Comparison of ENCODE assay signal across 24 cellular contexts in the genomic region with DNA sequence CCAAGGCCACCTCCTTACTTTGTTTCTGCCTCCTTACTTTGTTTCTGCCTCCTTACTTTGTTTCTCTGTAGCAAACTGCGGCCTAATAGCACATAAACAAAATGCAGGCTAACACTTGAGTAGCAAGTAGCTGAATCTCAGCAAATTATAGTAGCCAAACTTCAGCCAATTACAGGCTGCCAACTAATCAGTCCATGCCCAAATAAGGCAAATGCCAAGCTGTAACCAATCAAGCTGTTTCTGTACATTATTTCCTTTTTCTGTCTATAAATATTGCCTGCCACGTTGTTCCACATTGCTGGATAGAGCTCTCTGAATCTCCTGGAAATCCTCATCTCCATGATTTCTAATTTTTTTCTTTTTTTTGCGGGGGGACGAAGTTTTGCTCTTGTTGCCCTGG. TPM values are rescaled to one million over a fixed set of nuclear protein-coding genes. Genes with fewer than 3 reads are reported as not detected.
DNase-seq lines count a peak whose midpoint lies in the region; ATAC-seq, FAIRE-seq and TF ChIP-seq lines count a peak whose summit lies in the region.
"Had no signal": no experiment of that assay in that cellular context is flagged by ENCODE, and none has a peak within 500 bp of the region (broad histone marks: within the 10 kb centered on the region; RNA-seq: fewer than 3 reads in every experiment).

No MANE protein-coding gene starts in this region.

- no peak overlapping the region for H4K91ac ChIP-seq in mesenchymal stem cell (ENCODE audit: low read length)

- ATAC-seq in HepG2 (no peak), right lobe of liver (no peak), K562 (no peak), aorta (ENCODE audit: low FRiP score) (no peak), GM21576 (IDR thresholded peaks at IDR 0.05; ENCODE audit: unreplicated experiment) (no peak)
- ATAC-seq: CD8-positive, alpha-beta T cell had no signal

- H3K4me1 ChIP-seq in HepG2 (ENCODE audit: insufficient read depth, low read length) (peaks cover 27% of the 10 kb centered on the region), right lobe of liver (peaks cover 0 to 5% (median 0%) of the 10 kb centered on the region in 4 donors), K562 (replicated peaks in 1 of 2; ENCODE audit: control insufficient read depth in 2 of 2, insufficient read depth in 2 of 2, low read length in 2 of 2) (no peaks in the 10 kb centered on the region), mesenchymal stem cell (ENCODE audit: control insufficient read depth, insufficient read depth, low read depth, low read length) (peaks cover 7% of the 10 kb centered on the region), aorta (ENCODE audit: control insufficient read depth in 1 of 2, insufficient read depth in 2 of 2, low read length in 2 of 2) (no peaks in the 10 kb centered on the region)
- H3K4me1 ChIP-seq: BLaER1 had no signal

- H4K8ac ChIP-seq in mesenchymal stem cell (ENCODE audit: low read length) = no peak overlapping the region

- no peaks in the 10 kb centered on the region for H3K9me1 ChIP-seq in K562 (ENCODE audit: control insufficient read depth, insufficient read depth, low read length)

- FAIRE-seq in HepG2 (lab: Jason Lieb, UNC) (no peak), K562 (lab: Jason Lieb, UNC) (no peak)
- FAIRE-seq: A204.1, GM12891, GM18507 had no signal

- TF ChIP-seq CTCF in HepG2 (CRISPR knock-in tag; IDR thresholded peaks at IDR 0.05) (no peak), right lobe of liver (IDR thresholded peaks at IDR 0.05) (no peak), K562 (IDR thresholded peaks at IDR 0.05 in 2 of 3, conservative IDR thresholded peaks at IDR 0.05 in 1 of 3; ENCODE audit: insufficient read depth in 2 of 3, low read depth in 1 of 3, low read length in 3 of 3) (no peak)

- H3K27me3 ChIP-seq in HepG2 (ENCODE audit: control insufficient read depth in 1 of 2, insufficient read depth in 2 of 2, low read length in 2 of 2) = no peaks in the 10 kb centered on the region
- H3K27me3 ChIP-seq in right lobe of liver = no peaks in the 10 kb centered on the region
- H3K27me3 ChIP-seq in K562 (ENCODE audit: control insufficient read depth in 2 of 2, insufficient read depth in 2 of 2, low read length in 2 of 2) = peaks cover 0 to 9% of the 10 kb centered on the region in 2 experiments; a peak in 1 of 5 replicates
- no peaks in the 10 kb centered on the region for H3K27me3 ChIP-seq in mesenchymal stem cell (ENCODE audit: control insufficient read depth in 1 of 2, insufficient read depth in 1 of 2, low read length in 2 of 2)
- H3K27me3 ChIP-seq in aorta (ENCODE audit: control insufficient read depth in 1 of 2, insufficient read depth in 2 of 2, low read length in 1 of 2) = no peaks in the 10 kb centered on the region
- H3K27me3 ChIP-seq: BLaER1 had no signal

- H3K9ac ChIP-seq in HepG2 (ENCODE audit: insufficient read depth, low read depth, low read length) = no peak overlapping the region
- no peak overlapping the region for H3K9ac ChIP-seq in K562 (ENCODE audit: insufficient read depth in 1 of 2, low read depth in 2 of 2, low read length in 2 of 2)
- no peak overlapping the region for H3K9ac ChIP-seq in mesenchymal stem cell (ENCODE audit: low read length)
- H3K9ac ChIP-seq: BLaER1, GM23248 had no signal

- no peak for DNase-seq in HepG2 (ENCODE audit: low spot score)
- DNase-seq in right lobe of liver = no peak
- DNase-seq in K562 (ENCODE audit: extremely low read depth in 1 of 4, low spot score in 3 of 4) = no peak
- no peak for DNase-seq in mesenchymal stem cell
- DNase-seq in aorta = no peak
- no peak for DNase-seq in T1000 (lab: John Stamatoyannopoulos, UW)
- DNase-seq in activated CD8-positive, alpha-beta memory T cell treated with anti-CD3 and anti-CD28 coated beads for 24 hours = no peak
- DNase-seq: Caco-2; CD4-positive, CD25-positive, alpha-beta regulatory T cell; CD8-positive, alpha-beta T cell; DMS79; EL; GDM1; GM23248; H9; HFFc6 had no signal

- no peak overlapping the region for H2BK120ac ChIP-seq in mesenchymal stem cell (ENCODE audit: low read depth, low read length)

- H4K20me1 ChIP-seq in HepG2 (ENCODE audit: insufficient read depth, low read length) (no peaks in the 10 kb centered on the region), K562 (replicated peaks; ENCODE audit: control insufficient read depth, insufficient read depth, low read length) (no peaks in the 10 kb centered on the region)
- H4K20me1 ChIP-seq: BLaER1 had no signal

- H3K27ac ChIP-seq in HepG2 (ENCODE audit: extremely low read length, insufficient read depth, low read length) (no peak overlapping the region), right lobe of liver (no peak overlapping the region), K562 (ENCODE audit: extremely low read depth, low read depth, low read length) (no peak overlapping the region), mesenchymal stem cell (ENCODE audit: low read length, poor library complexity, severe bottlenecking) (no peak overlapping the region), aorta (ENCODE audit: low read depth in 1 of 2, low read length in 2 of 2) (peak overlapping the region; percentile 81 to 83)
- H3K27ac ChIP-seq: 22Rv1, BLaER1, C4-2B, GM23248 had no signal

- no peak overlapping the region for H3K4me2 ChIP-seq in HepG2 (ENCODE audit: low read depth, low read length)
- H3K4me2 ChIP-seq in K562 (ENCODE audit: insufficient read depth, low read length) = no peak overlapping the region
- H3K4me2 ChIP-seq in mesenchymal stem cell (ENCODE audit: low read length, poor library complexity, severe bottlenecking) = no peak overlapping the region
- H3K4me2 ChIP-seq: BLaER1 had no signal

- no peak overlapping the region for H2BK5ac ChIP-seq in mesenchymal stem cell (ENCODE audit: low read depth, low read length, poor library complexity, severe bottlenecking)

- 90% methylated on average over 4 of the region's 4 CpGs for WGBS in HepG2 (ENCODE audit: low lambda C conversion rate)
- 95% methylated on average over 4 of the region's 4 CpGs for WGBS in right lobe of liver (ENCODE audit: insufficient coverage, low coverage, low lambda C conversion rate, missing lambda C conversion rate)
- WGBS in K562 (ENCODE audit: insufficient coverage, low coverage, missing lambda C conversion rate) = 10% methylated on average over 4 of the region's 4 CpGs
- 93% methylated on average over 4 of the region's 4 CpGs for WGBS in mesenchymal stem cell
- 66 to 75% methylated on average over 4 of the region's 4 CpGs for WGBS in aorta, 2 donors

- in situ Hi-C loops in HepG2 (cut with HindIII; ENCODE audit: extremely low pct_ligation_motif_present, low pct_unique_long_range_greater_than_20kb) = no loop called here
- in situ Hi-C loops in K562 (cut with MboI) = no loop called here

- POLR2A ChIA-PET in HepG2 (lab: Yijun Ruan, JAX) (interaction anchor here (0.6 kb wide), 1 partner anchor 79 kb away, joined by 3 read pairs; no protein-coding TSS in a partner anchor), K562 (lab: Yijun Ruan, JAX) (interaction anchor here (0.6 to 0.7 kb wide), 2 partner anchors 12 to 254 kb away, joined by 3 read pairs; no protein-coding TSS in a partner anchor)

- TF ChIP-seq EP300 in HepG2 (IDR thresholded peaks at IDR 0.05; ENCODE audit: low read depth in 2 of 2, low read length in 2 of 2) (no peak), HepG2 (CRISPR knock-in tag; IDR thresholded peaks at IDR 0.05; ENCODE audit: borderline replicate concordance) (no peak), K562 (IDR thresholded peaks at IDR 0.05; ENCODE audit: low read length) (no peak)

- intact Hi-C loops in HepG2 (cut with micrococcal nuclease; ENCODE audit: unreplicated experiment) (no loop called here), right lobe of liver (cut with DNase I) (no loop called here), K562 (cut with micrococcal nuclease) (no loop called here), aorta (cut with DNase I) (loop anchor here in 1 of 2 donors (5.0 kb wide), 1 partner anchor 33 kb away; no protein-coding TSS in a partner anchor)

- H3K79me2 ChIP-seq in HepG2 (ENCODE audit: insufficient read depth, low read length) = no peaks in the 10 kb centered on the region
- H3K79me2 ChIP-seq in K562 (ENCODE audit: control insufficient read depth, insufficient read depth, low read length) = no peaks in the 10 kb centered on the region

- H3K14ac ChIP-seq in mesenchymal stem cell (ENCODE audit: low read length in 2 of 2) = no peak overlapping the region

- H2AFZ ChIP-seq in HepG2 (ENCODE audit: low read length) = no peak overlapping the region
- H2AFZ ChIP-seq in K562 (ENCODE audit: low read depth, low read length) = no peak overlapping the region
- no peak overlapping the region for H2AFZ ChIP-seq in mesenchymal stem cell (ENCODE audit: low read depth, low read length)
- H2AFZ ChIP-seq: GM23248 had no signal

- TF ChIP-seq RAD21 in HepG2 (CRISPR knock-in tag; IDR thresholded peaks at IDR 0.05) (no peak), K562 (CRISPR knock-in tag; conservative IDR thresholded peaks at IDR 0.05 in 1 of 2, IDR thresholded peaks at IDR 0.05 in 1 of 2) (no peak)

- H2BK12ac ChIP-seq in mesenchymal stem cell (ENCODE audit: low read length in 2 of 2) = no peak overlapping the region

- no peaks in the 10 kb centered on the region for H3K79me1 ChIP-seq in mesenchymal stem cell (replicated peaks; ENCODE audit: low read length, poor library complexity, severe bottlenecking)

- H3K9me3 ChIP-seq in HepG2 (ENCODE audit: low read length) = no peaks in the 10 kb centered on the region
- H3K9me3 ChIP-seq in right lobe of liver = no peaks in the 10 kb centered on the region
- H3K9me3 ChIP-seq in K562 (replicated peaks; ENCODE audit: control insufficient read depth, insufficient read depth, low read depth, low read length) = no peaks in the 10 kb centered on the region; the same call in 1 of the 2 replicates
- no peaks in the 10 kb centered on the region for H3K9me3 ChIP-seq in mesenchymal stem cell (ENCODE audit: control insufficient read depth, low read length)
- H3K9me3 ChIP-seq in aorta (ENCODE audit: control insufficient read depth, low read length) = no peaks in the 10 kb centered on the region

- H3K18ac ChIP-seq in mesenchymal stem cell (ENCODE audit: low read depth in 1 of 2, low read length in 2 of 2) = no peak overlapping the region

- no peaks in the 10 kb centered on the region for H3K36me3 ChIP-seq in HepG2 (replicated peaks in 1 of 2; ENCODE audit: control insufficient read depth in 1 of 2, insufficient read depth in 2 of 2, low read length in 2 of 2)
- H3K36me3 ChIP-seq in right lobe of liver = no peaks in the 10 kb centered on the region
- no peaks in the 10 kb centered on the region for H3K36me3 ChIP-seq in K562 (ENCODE audit: control insufficient read depth, insufficient read depth, low read length)
- H3K36me3 ChIP-seq in mesenchymal stem cell (ENCODE audit: control insufficient read depth in 1 of 2, insufficient read depth in 2 of 2, low read depth in 1 of 2, low read length in 2 of 2) = no peaks in the 10 kb centered on the region
- H3K36me3 ChIP-seq in aorta (ENCODE audit: control insufficient read depth in 1 of 2, insufficient read depth in 2 of 2, low read length in 1 of 2) = no peaks in the 10 kb centered on the region
- H3K36me3 ChIP-seq: BLaER1 had no signal

- H3K4me3 ChIP-seq in HepG2 (replicated peaks in 1 of 3; ENCODE audit: insufficient read depth in 1 of 3, low read depth in 2 of 3, low read length in 3 of 3) = no peak overlapping the region
- H3K4me3 ChIP-seq in right lobe of liver = no peak overlapping the region
- H3K4me3 ChIP-seq in K562 = no peak overlapping the region
- no peak overlapping the region for H3K4me3 ChIP-seq in mesenchymal stem cell (ENCODE audit: insufficient read depth in 1 of 2, low read depth in 1 of 2, low read length in 2 of 2)
- no peak overlapping the region for H3K4me3 ChIP-seq in aorta (ENCODE audit: low read length in 2 of 2)
- H3K4me3 ChIP-seq: BLaER1, GM23248 had no signal

- H2AK5ac ChIP-seq in mesenchymal stem cell (ENCODE audit: low read length, severe bottlenecking) = peak overlapping the region; percentile 31

- BruUV-seq in HepG2 (replicated peaks; lab: Mats Ljungman, UMichigan) (no TSS peak), K562 (replicated peaks; lab: Mats Ljungman, UMichigan) (no TSS peak)

- no peak overlapping the region for H3K23ac ChIP-seq in mesenchymal stem cell (ENCODE audit: low read length in 2 of 2)

- CTCF ChIA-PET in HepG2 (lab: Yijun Ruan, JAX; ENCODE audit: low intra/inter-chr PET ratio, low total read pairs) = no interaction called here
- CTCF ChIA-PET in K562 (lab: Yijun Ruan, JAX; ENCODE audit: low intra/inter-chr PET ratio) = no interaction called here

- no peak overlapping the region for H2BK15ac ChIP-seq in mesenchymal stem cell (ENCODE audit: low read depth, poor library complexity, severe bottlenecking)

- TF ChIP-seq POLR2A in HepG2 (IDR thresholded peaks at IDR 0.05; ENCODE audit: insufficient read depth in 1 of 2, low read depth in 2 of 2, low read length in 2 of 2) (no peak), right lobe of liver (IDR thresholded peaks at IDR 0.05) (no peak), K562 (conservative IDR thresholded peaks at IDR 0.05) (no peak)

- H3K4ac ChIP-seq in mesenchymal stem cell (ENCODE audit: low read depth in 1 of 2, low read length in 2 of 2) = no peak overlapping the region

RNA-seq across cellular contexts. Expression of gene FRZB, which starts 28.7 kb away (rescaled TPM):
- total RNA-seq in HepG2 (2016; rRNA removed; fragmentation: Illumina TruSeq; extraction: Trizol) (0.04 TPM in 1 of 2 replicates, not detected in the other), right lobe of liver (under 1 TPM; 0.14 to 0.93 (median 0.59) TPM), K562 (2014; rRNA removed) (not detected in 2 replicates), K562 (2014; rRNA removed; fragmentation: Illumina TruSeq; extraction: Trizol) (0.06 TPM in 1 of 2 replicates, not detected in the other), K562 (2015; rRNA removed; fragmentation: Illumina TruSeq; extraction: Trizol) (not detected in 2 replicates), K562 (2021) (not detected in 2 replicates), aorta (100 to 1,000 TPM in 1 of 2 donors, 10 to 100 TPM in 1; 71.4 to 122 TPM)
- total RNA-seq in HepG2 (2016; cell fraction: cytosol; rRNA removed; fragmentation: Illumina TruSeq; extraction: Trizol; ENCODE audit: low read depth) = not detected in 2 replicates
- total RNA-seq in HepG2 (2016; cell fraction: insoluble cytoplasmic fraction; rRNA removed; fragmentation: Illumina TruSeq; extraction: Trizol) = 0.04 TPM in 1 of 2 replicates, not detected in the other
- 0.03 TPM in 1 of 2 replicates, not detected in the other for total RNA-seq in HepG2 (2016; cell fraction: membrane; rRNA removed; fragmentation: Illumina TruSeq; extraction: Trizol)
- total RNA-seq in HepG2 (2016; cell fraction: nucleus; rRNA removed; fragmentation: Illumina TruSeq; extraction: Trizol) = 0.16 and 0.25 TPM in 2 replicates
- polyA plus RNA-seq in HepG2 (2011; rRNA removed) (0.86 and 1.2 TPM in 2 replicates), K562 (2011; rRNA removed) (0.01 and 0.11 TPM in 2 replicates), K562 (2014; fragmentation: Illumina TruSeq; extraction: Trizol) (0.03 and 0.08 TPM in 2 replicates), K562 (2014; fragmentation: Nextera tagmentation; extraction: Ambion mirVana) (not detected), K562 (2014; rRNA removed) (0.03 and 0.05 TPM in 2 replicates), aorta (100 to 1,000 TPM in 1 of 2 donors, 10 to 100 TPM in 1; 47.9 to 277 TPM)
- polyA plus RNA-seq in HepG2 (2011; cell fraction: cytosol; rRNA removed) = 0.67 and 0.68 TPM in 2 replicates
- polyA plus RNA-seq in HepG2 (2011; cell fraction: nucleus; rRNA removed) = 0.74 and 0.85 TPM in 2 replicates
- polyA plus RNA-seq in HepG2 (2012) = 1.0 and 1.8 TPM in 2 replicates
- polyA plus RNA-seq in HepG2 (2016; cell fraction: cytosol; fragmentation: Illumina TruSeq; extraction: Trizol; ENCODE audit: low read depth) = 0.03 and 0.09 TPM in 2 replicates
- polyA plus RNA-seq in HepG2 (2016; cell fraction: insoluble cytoplasmic fraction; fragmentation: Illumina TruSeq; extraction: Trizol; ENCODE audit: low read depth) = 0.07 and 0.08 TPM in 2 replicates
- not detected in 2 replicates for polyA plus RNA-seq in HepG2 (2016; cell fraction: membrane; fragmentation: Illumina TruSeq; extraction: Trizol; ENCODE audit: low read depth)
- polyA plus RNA-seq in HepG2 (2016; cell fraction: nucleus; fragmentation: Illumina TruSeq; extraction: Trizol; ENCODE audit: insufficient read depth, low read depth) = 0.14 and 0.28 TPM in 2 replicates
- 1.2 TPM in 1 of 2 replicates, not detected in the other for polyA minus RNA-seq in HepG2 (2011; rRNA and poly(A)+ RNA removed; ENCODE audit: low replicate concordance)
- 0.53 and 0.69 TPM in 2 replicates for polyA minus RNA-seq in HepG2 (2011; cell fraction: cytosol; rRNA and poly(A)+ RNA removed)
- polyA minus RNA-seq in HepG2 (2011; cell fraction: nucleus; rRNA and poly(A)+ RNA removed) = 1.4 and 1.6 TPM in 2 replicates
- 0.12 and 0.44 TPM in 2 replicates for total RNA-seq in K562 (2011; cell fraction: chromatin; rRNA removed; ENCODE audit: low replicate concordance)
- total RNA-seq in K562 (2011; cell fraction: nucleolus; rRNA removed) = 0.17 and 0.26 TPM in 2 replicates
- total RNA-seq in K562 (2011; cell fraction: nucleoplasm; rRNA removed) = 0.15 and 0.38 TPM in 2 replicates
- 0.01 TPM in 1 of 2 replicates, not detected in the other for polyA plus RNA-seq in K562 (2011; cell fraction: cytosol; rRNA removed)
- 0.21 and 0.34 TPM in 2 replicates for polyA plus RNA-seq in K562 (2011; cell fraction: nucleus; rRNA removed)
- polyA plus RNA-seq in K562 (2012) = 0.03 and 0.11 TPM in 2 replicates
- 0.06 TPM in 1 of 2 replicates, not detected in the other for polyA minus RNA-seq in K562 (2011; rRNA and poly(A)+ RNA removed)
- not detected in 2 replicates for polyA minus RNA-seq in K562 (2011; cell fraction: cytosol; rRNA and poly(A)+ RNA removed)
- 0.13 and 0.22 TPM in 2 replicates for polyA minus RNA-seq in K562 (2011; cell fraction: nucleus; rRNA and poly(A)+ RNA removed)
- polyA plus RNA-seq in mesenchymal stem cell (2013, experiment 1 of 2) = 54.6 TPM
- 55.5 TPM for polyA plus RNA-seq in mesenchymal stem cell (2013, experiment 2 of 2)
- total RNA-seq: B cell; Caco-2; CD4-positive, CD25-positive, alpha-beta regulatory T cell; CD8-positive, alpha-beta T cell had no signal
- polyA plus RNA-seq: CD4-positive, CD25-positive, alpha-beta regulatory T cell had no signal

Comparison
In these comparisons a context has a peak if more than half of its experiments do, and no peak if none do; other contexts are left out.
1. H3K27ac ChIP-seq: peak in aorta (2 of 2); none in HepG2 (single experiment), right lobe of liver (0 of 3), K562 (single experiment) and mesenchymal stem cell (single experiment).
2. RNA of gene FRZB, which starts 28.7 kb away (total RNA-seq): 71.4 to 122 TPM in aorta; 0.14 to 0.93 TPM in right lobe of liver, 0.03 to 0.25 TPM in HepG2 and 0.06 to 0.44 TPM in K562; every median in the first group is over 10 times any median in the second.
3. Of the 241 proteins assayed by ChIP-seq in both HepG2 and K562: peak only in HepG2: none; only in K562: PHF21A; in both: none; in neither: 239; mixed calls (peak in some experiments, not most) for 1.